21 cellular contexts compared by ENCODE assay signal in the genomic region with DNA sequence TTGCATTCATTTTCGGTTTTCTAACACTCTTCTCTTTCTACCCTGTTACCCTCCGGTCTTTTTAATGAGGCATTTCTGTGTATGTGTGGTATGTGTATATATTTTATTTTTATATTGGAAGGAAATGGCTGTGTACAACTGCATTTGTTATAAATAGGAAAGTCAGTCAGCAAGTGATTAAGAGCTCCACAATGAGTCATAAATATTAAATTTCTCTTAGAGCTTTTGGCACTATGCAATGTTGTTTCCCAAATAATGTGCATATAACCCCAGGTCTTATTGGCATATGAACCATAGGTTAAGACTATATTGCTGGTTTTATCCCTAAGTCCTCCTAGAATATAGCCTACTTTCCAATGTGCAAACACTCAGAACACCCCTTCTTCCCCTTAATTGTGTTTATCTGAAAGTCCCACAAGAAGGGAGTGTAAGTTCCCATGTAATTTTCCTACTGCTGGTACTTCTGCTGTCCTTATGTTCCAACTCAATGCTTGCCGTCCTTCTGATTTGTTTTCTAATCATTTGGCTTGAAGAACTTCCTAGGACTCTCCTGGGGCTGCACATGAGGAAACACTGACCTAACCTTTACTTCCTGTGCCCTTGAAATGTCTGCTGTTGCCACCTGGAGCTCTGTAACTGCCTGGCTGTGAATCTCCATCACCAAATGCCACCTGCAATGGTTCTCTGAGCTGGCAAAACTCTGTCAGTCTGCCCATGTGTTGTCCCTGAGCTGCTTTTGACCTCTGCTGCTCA.
"Had no signal": no experiment of that assay in that cellular context is flagged by ENCODE, and none has a peak within 500 bp of the region (broad histone marks: within the 10 kb centered on the region; RNA-seq: fewer than 3 reads in every experiment).

No MANE protein-coding gene starts in this region.

- H3K4me1 ChIP-seq: left lung had no signal

- H3K4me2 ChIP-seq: hepatocyte had no signal

- H3K4me3 ChIP-seq: hepatocyte, left lung, ovary, transverse colon had no signal

- H3K27ac ChIP-seq: hepatocyte, left lung, neutrophil, ovary, transverse colon had no signal

- DNase-seq: activated CD4-positive, alpha-beta T cell treated with anti-CD3 and anti-CD28 coated beads, Interleukin-2, amount 50 U/mL, for 4 hours; activated CD8-positive, alpha-beta memory T cell treated with anti-CD3 and anti-CD28 coated beads for 24 hours; activated CD8-positive, alpha-beta memory T cell treated with anti-CD3 and anti-CD28 coated beads, Interleukin-2, amount 50 U/mL, for 4 hours; activated naive CD4-positive, alpha-beta T cell treated with Interleukin-2 at 50 U/mL for 16 hours; activated naive CD8-positive, alpha-beta T cell treated with anti-CD3 and anti-CD28 coated beads for 36 hours; activated T-cell treated with anti-CD3 and anti-CD28 coated beads, Interleukin-2, amount 50 U/mL, for 24 hours; effector CD8-positive, alpha-beta T cell; foreskin melanocyte; glutamatergic neuron; kidney glomerular epithelial cell; left lung; mammary epithelial cell; right cardiac atrium; stimulated activated CD4-positive, alpha-beta T cell treated with anti-CD3 and anti-CD28 coated beads, Interleukin-12 subunit alpha, Interleukin-12 subunit beta, amount 100 ng/mL, for 4 hours; substantia nigra; T-cell; transverse colon had no signal

- H3K9me3 ChIP-seq: left lung, neutrophil, ovary, transverse colon had no signal

- H3K27me3 ChIP-seq: hepatocyte, left lung, neutrophil, ovary, transverse colon had no signal

- H3K36me3 ChIP-seq: left lung, neutrophil, ovary, transverse colon had no signal

- ATAC-seq: esophagus mucosa, left lung, right cardiac atrium, T-cell had no signal
